17 cellular contexts compared by ENCODE assay signal in genomic region chr18:33115917-33116316, GRCh38.
"Had no signal": no experiment of that assay in that cellular context is flagged by ENCODE, and none has a peak within 500 bp of the region (broad histone marks: within the 10 kb centered on the region; RNA-seq: fewer than 3 reads in every experiment).

No MANE protein-coding gene starts in this region.

- ATAC-seq: activated CD8-positive, alpha-beta T cell treated with anti-CD3 and anti-CD28 coated beads for 36 hours; activated naive CD8-positive, alpha-beta T cell treated with anti-CD3 and anti-CD28 coated beads, Interleukin-2, amount 50 U/mL, for 24 hours; natural killer cell treated with Interleukin-12 subunit alpha and Interleukin-12 subunit beta and Interleukin-15 and Interleukin-18, amount 100 ng/mL, for 72 hours; stimulated activated naive CD8-positive, alpha-beta T cell treated with anti-CD3 and anti-CD28 coated beads, Interleukin-15, amount 100 ng/mL, for 72 hours had no signal

- H3K9me3 Mint-ChIP-seq: activated CD4-positive, alpha-beta T cell treated with anti-CD3 and anti-CD28 coated beads, Interleukin-2, amount 10 ng/mL, durations not matched to agents 24 days and 14 days; T-helper 1 cell treated with Interleukin-12 subunit alpha and Interleukin-12 subunit beta and Interleukin-4 antibody, amounts not matched to agents 30 μg/mL and 1 μg/mL, for 36 hours; type B pancreatic cell had no signal

- H3K27me3 Mint-ChIP-seq: activated CD4-positive, alpha-beta T cell treated with anti-CD3 and anti-CD28 coated beads, Interleukin-2, amount 10 ng/mL, durations not matched to agents 24 days and 14 days; activated CD8-positive, alpha-beta T cell treated with anti-CD3 and anti-CD28 coated beads for 36 hours; activated naive CD8-positive, alpha-beta T cell treated with anti-CD3 and anti-CD28 coated beads, Interleukin-2, amount 50 U/mL, for 24 hours; activated T-cell treated with anti-CD3 and anti-CD28 coated beads, Interleukin-2, amount 50 U/mL, for 24 hours; central memory CD8-positive, alpha-beta T cell; natural killer cell treated with Interleukin-12 subunit alpha and Interleukin-12 subunit beta and Interleukin-15 and Interleukin-18, amount 100 ng/mL, for 72 hours; stimulated activated naive CD8-positive, alpha-beta T cell treated with anti-CD3 and anti-CD28 coated beads, Interleukin-15, amount 100 ng/mL, for 72 hours; type B pancreatic cell had no signal

- H3K27me3 ChIP-seq: esophagus muscularis mucosa, suprapubic skin had no signal

- H3K4me1 ChIP-seq: esophagus muscularis mucosa, suprapubic skin had no signal

- H3K9me3 ChIP-seq: suprapubic skin had no signal

- H3K27ac Mint-ChIP-seq: activated CD4-positive, alpha-beta T cell treated with anti-CD3 and anti-CD28 coated beads, Interleukin-2, amount 10 ng/mL, durations not matched to agents 24 days and 14 days; activated CD8-positive, alpha-beta T cell treated with anti-CD3 and anti-CD28 coated beads for 36 hours; activated naive CD4-positive, alpha-beta T cell treated with anti-CD3 and anti-CD28 coated beads for 36 hours; activated naive CD8-positive, alpha-beta T cell treated with anti-CD3 and anti-CD28 coated beads, Interleukin-2, amount 50 U/mL, for 24 hours; activated T-cell treated with anti-CD3 and anti-CD28 coated beads, Interleukin-2, amount 50 U/mL, for 24 hours; activated T-helper 2 cell treated with anti-CD3 and anti-CD28 coated beads, Interferon-gamma antibody, Interleukin-2, Interleukin-4, amounts not matched to agents 10 μg/mL and 5 μg/mL and 100 μg/mL, durations not matched to agents 14 hours and 24 hours and 36 hours; natural killer cell treated with Interleukin-12 subunit alpha and Interleukin-12 subunit beta and Interleukin-15 and Interleukin-18, amount 100 ng/mL, for 72 hours; stimulated activated naive CD8-positive, alpha-beta T cell treated with anti-CD3 and anti-CD28 coated beads, Interleukin-15, amount 100 ng/mL, for 72 hours; T-helper 1 cell treated with Interleukin-12 subunit alpha and Interleukin-12 subunit beta and Interleukin-4 antibody, amounts not matched to agents 30 μg/mL and 1 μg/mL, for 36 hours; type B pancreatic cell had no signal

- H3K4me3 ChIP-seq: coronary artery, esophagus muscularis mucosa, suprapubic skin had no signal

- H3K27ac ChIP-seq: coronary artery, esophagus muscularis mucosa, suprapubic skin had no signal

- H3K4me1 Mint-ChIP-seq: activated CD4-positive, alpha-beta T cell treated with anti-CD3 and anti-CD28 coated beads, Interleukin-2, amount 10 ng/mL, durations not matched to agents 24 days and 14 days; activated naive CD8-positive, alpha-beta T cell treated with anti-CD3 and anti-CD28 coated beads, Interleukin-2, amount 50 U/mL, for 24 hours; central memory CD8-positive, alpha-beta T cell; stimulated activated naive CD8-positive, alpha-beta T cell treated with anti-CD3 and anti-CD28 coated beads, Interleukin-15, amount 100 ng/mL, for 72 hours had no signal

- H3K4me3 Mint-ChIP-seq: activated CD4-positive, alpha-beta T cell treated with anti-CD3 and anti-CD28 coated beads, Interleukin-2, amount 10 ng/mL, durations not matched to agents 24 days and 14 days; activated CD8-positive, alpha-beta T cell treated with anti-CD3 and anti-CD28 coated beads for 36 hours; activated naive CD4-positive, alpha-beta T cell treated with anti-CD3 and anti-CD28 coated beads for 36 hours; activated naive CD8-positive, alpha-beta T cell treated with anti-CD3 and anti-CD28 coated beads, Interleukin-2, amount 50 U/mL, for 24 hours; activated T-cell treated with anti-CD3 and anti-CD28 coated beads, Interleukin-2, amount 50 U/mL, for 24 hours; central memory CD8-positive, alpha-beta T cell; natural killer cell treated with Interleukin-12 subunit alpha and Interleukin-12 subunit beta and Interleukin-15 and Interleukin-18, amount 100 ng/mL, for 72 hours; stimulated activated naive CD8-positive, alpha-beta T cell treated with anti-CD3 and anti-CD28 coated beads, Interleukin-15, amount 100 ng/mL, for 72 hours; T-helper 1 cell treated with Interleukin-12 subunit alpha and Interleukin-12 subunit beta and Interleukin-4 antibody, amounts not matched to agents 30 μg/mL and 1 μg/mL, for 36 hours; type B pancreatic cell had no signal

- DNase-seq: activated CD4-positive, alpha-beta T cell treated with anti-CD3 and anti-CD28 coated beads, Interleukin-2, amount 10 ng/mL, durations not matched to agents 24 days and 14 days; activated CD8-positive, alpha-beta T cell treated with anti-CD3 and anti-CD28 coated beads for 36 hours; activated naive CD4-positive, alpha-beta T cell treated with anti-CD3 and anti-CD28 coated beads for 36 hours; activated naive CD8-positive, alpha-beta T cell treated with anti-CD3 and anti-CD28 coated beads, Interleukin-2, amount 50 U/mL, for 24 hours; activated T-cell treated with anti-CD3 and anti-CD28 coated beads, Interleukin-2, amount 50 U/mL, for 24 hours; anterior cingulate cortex; stimulated activated CD4-positive, alpha-beta T cell treated with anti-CD3 and anti-CD28 coated beads, Interleukin-15, amount 100 ng/mL, for 24 hours; stimulated activated CD4-positive, alpha-beta T cell treated with anti-CD3 and anti-CD28 coated beads, Interleukin-2, amount 100 ng/mL, for 48 hours; stimulated activated naive CD8-positive, alpha-beta T cell treated with anti-CD3 and anti-CD28 coated beads, Interleukin-15, amount 100 ng/mL, for 72 hours had no signal

- H3K36me3 ChIP-seq: esophagus muscularis mucosa, suprapubic skin had no signal

- H3K36me3 Mint-ChIP-seq: natural killer cell treated with Interleukin-12 subunit alpha and Interleukin-12 subunit beta and Interleukin-15 and Interleukin-18, amount 100 ng/mL, for 72 hours had no signal
